ENCODE assay signal across 8 cellular contexts in the genomic region with DNA sequence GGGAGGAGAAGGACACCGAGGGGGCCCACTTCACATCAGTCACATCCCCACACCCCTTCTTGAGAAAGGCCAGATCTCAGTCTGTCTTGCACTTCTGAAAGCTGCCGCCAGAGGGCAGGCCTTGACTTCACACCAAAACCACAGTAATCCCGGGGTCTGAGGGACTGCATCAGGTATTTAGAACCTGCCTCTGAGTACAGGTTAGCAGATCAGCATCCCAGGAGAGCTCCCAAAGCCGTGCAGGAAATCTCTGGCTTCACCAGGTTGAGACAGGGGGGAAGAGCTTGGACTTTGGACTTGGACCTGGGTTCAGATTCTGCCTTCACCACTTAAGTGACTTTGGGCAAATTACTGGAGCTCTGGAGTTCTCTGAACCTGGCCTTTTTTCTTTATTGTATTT. TPM values are rescaled to one million over a fixed set of nuclear protein-coding genes. Genes with fewer than 3 reads are reported as not detected.
DNase-seq lines count a peak whose midpoint lies in the region; ATAC-seq and TF ChIP-seq lines count a peak whose summit lies in the region.

No MANE protein-coding gene starts in this region.

- no peak overlapping the region for H2BK15ac ChIP-seq in H9 (ENCODE audit: low read depth, low read length)

- no peaks in the 10 kb centered on the region for H3K9me3 Mint-ChIP-seq in CD4-positive, alpha-beta memory T cell
- H3K9me3 Mint-ChIP-seq in H9, result no peaks in the 10 kb centered on the region

- peaks cover 17% of the 10 kb centered on the region for H3K27me3 ChIP-seq in CD4-positive, alpha-beta memory T cell (ENCODE audit: insufficient read depth, low read length)
- H3K27me3 ChIP-seq in H9 (ENCODE audit: insufficient read depth, low read length) (no peaks in the 10 kb centered on the region; the same call in 1 of the 2 replicates), dorsolateral prefrontal cortex (peaks cover 0 to 3% (median 0%) of the 10 kb centered on the region in 45 donors)

- no peak overlapping the region for H4K91ac ChIP-seq in H9 (ENCODE audit: insufficient read length, low read depth, low read length)

- no peaks in the 10 kb centered on the region for H3K79me1 ChIP-seq in H9 (ENCODE audit: insufficient read depth, low read depth, low read length, poor library complexity, severe bottlenecking)

- peaks cover 2 to 14% (median 6%) of the 10 kb centered on the region in 4 donors for H3K4me1 Mint-ChIP-seq in CD4-positive, alpha-beta memory T cell
- H3K4me1 Mint-ChIP-seq in H9, result peaks cover 11 to 14% of the 10 kb centered on the region in 2 experiments

- H3K9me3 ChIP-seq in CD4-positive, alpha-beta memory T cell (ENCODE audit: control insufficient read depth in 1 of 2, low read length in 2 of 2), result no peaks in the 10 kb centered on the region
- no peaks in the 10 kb centered on the region for H3K9me3 ChIP-seq in H9 (ENCODE audit: control insufficient read depth, low read depth, low read length)

- WGBS in H9 (ENCODE audit: extremely low coverage, insufficient read length, low lambda C conversion rate), result no CpG with 5 or more reads among the region's 4 CpGs

- H3T11ph ChIP-seq in H9 (ENCODE audit: low read length), result no peak overlapping the region

- H3K4me3 ChIP-seq in CD4-positive, alpha-beta memory T cell (ENCODE audit: low read length in 2 of 2), result no peak overlapping the region
- H3K4me3 ChIP-seq in dorsolateral prefrontal cortex, result no peak overlapping the region

- peaks cover 13% of the 10 kb centered on the region for H3K4me1 ChIP-seq in CD4-positive, alpha-beta memory T cell (ENCODE audit: insufficient read depth, low read length)
- no peaks in the 10 kb centered on the region for H3K4me1 ChIP-seq in H9 (ENCODE audit: insufficient read depth, low read length)

- no peak overlapping the region for H3K18ac ChIP-seq in H9 (ENCODE audit: insufficient read length, low read depth, low read length)

- CTCF ChIA-PET in CD4-positive, alpha-beta memory T cell (lab: Charles Lee; ENCODE audit: partially characterized antibody), result interaction anchor here (0.6 to 3.8 kb wide), 15 partner anchors 8 to 1236 kb away, joined by 3 to 19 read pairs (median 6); partner anchors contain the start of genes EMC3 and MTMR14

- H3K4me2 ChIP-seq in H9 (ENCODE audit: insufficient read depth, insufficient read length, low read length), result no peak overlapping the region

- H3K79me2 ChIP-seq in H9 (ENCODE audit: insufficient read depth, low read length), result no peaks in the 10 kb centered on the region

- H2AK5ac ChIP-seq in H9 (ENCODE audit: insufficient read length, low read length), result no peak overlapping the region

- no peak overlapping the region for H2BK12ac ChIP-seq in H9 (ENCODE audit: insufficient read length, low read depth, low read length)

- H3K56ac ChIP-seq in H9 (ENCODE audit: insufficient read length, low read depth, low read length), result no peak overlapping the region

- H3K4me3 Mint-ChIP-seq in CD4-positive, alpha-beta memory T cell, result no peak overlapping the region
- H3K4me3 Mint-ChIP-seq in H9, result peak overlapping the region in 1 of 2 experiments; percentile 40; a peak in 1 of 5 replicates

- H3K14ac ChIP-seq in H9 (ENCODE audit: insufficient read depth, low read length), result no peak overlapping the region

- H3K23me2 ChIP-seq in H9 (ENCODE audit: insufficient read length, low read depth, low read length, poor library complexity, severe bottlenecking), result peaks cover 7% of the 10 kb centered on the region

- intact Hi-C loops in CD4-positive, alpha-beta memory T cell (cut with micrococcal nuclease), result loop anchor here (1.0 kb wide), 1 partner anchor 150 kb away; no protein-coding TSS in a partner anchor
- intact Hi-C loops in dorsolateral prefrontal cortex (cut with DNase I), result loop anchor here (2.0 to 10.0 kb wide), 4 partner anchors 106 to 232 kb away; partner anchors contain the start of genes BRPF1 (in 1 of the 2), MTMR14 (in 1 of the 2) and SETD5 (in 1 of the 2)

- H4K5ac ChIP-seq in H9 (ENCODE audit: insufficient read length, low read depth, low read length), result no peak overlapping the region

- peaks cover 20 to 26% of the 10 kb centered on the region in 2 donors for H3K27me3 Mint-ChIP-seq in CD4-positive, alpha-beta memory T cell
- peaks cover 33% of the 10 kb centered on the region for H3K27me3 Mint-ChIP-seq in H9 (ENCODE audit: low read depth)

- no peak overlapping the region for H3K27ac Mint-ChIP-seq in CD4-positive, alpha-beta memory T cell
- H3K27ac Mint-ChIP-seq in H9, result no peak overlapping the region

- H4K20me1 ChIP-seq in H9 (ENCODE audit: control insufficient read depth, insufficient read depth, insufficient read length), result no peaks in the 10 kb centered on the region

- H3K4ac ChIP-seq in H9 (ENCODE audit: low read depth, low read length), result no peak overlapping the region

- peak; percentile 51 to 64 (median 60) for DNase-seq in CD4-positive, alpha-beta memory T cell
- peak; percentile 89 for DNase-seq in H9
- peak; percentile 63 for DNase-seq in NCI-H510A treated with DMSO at 0.1 percent for 48 hours (lab: John Stamatoyannopoulos, UW)
- DNase-seq in activated CD4-positive, alpha-beta T cell treated with anti-CD3 and anti-CD28 coated beads, Interleukin-2, amount 50 U/mL, for 1 hour, result peak; percentile 68
- DNase-seq in dorsolateral prefrontal cortex, result peak; percentile 47 to 87 (median 72)
- peak; percentile 70 to 82 for DNase-seq in lung microvascular endothelial cell (ENCODE audit: low read depth in 2 of 2)
- DNase-seq in stimulated activated CD8-positive, alpha-beta memory T cell treated with anti-CD3 and anti-CD28 coated beads, Interleukin-15, amount 100 ng/mL, for 24 hours (ENCODE audit: low read depth), result peak; percentile 52

- H2BK5ac ChIP-seq in H9 (ENCODE audit: insufficient read length, low read length), result no peak overlapping the region

- H3K9ac ChIP-seq in H9 (ENCODE audit: extremely low read depth, insufficient read length, low read length), result no peak overlapping the region

- no peak for ATAC-seq in GM21367 (IDR thresholded peaks at IDR 0.05; ENCODE audit: unreplicated experiment)

- H3K36me3 ChIP-seq in CD4-positive, alpha-beta memory T cell (ENCODE audit: insufficient read depth, low read length), result no peaks in the 10 kb centered on the region

- H2AFZ ChIP-seq in H9 (ENCODE audit: low read length), result no peak overlapping the region

- H3K23ac ChIP-seq in H9 (ENCODE audit: insufficient read length, low read depth, low read length), result no peak overlapping the region

- TF ChIP-seq CTCF in H9 (conservative IDR thresholded peaks at IDR 0.05) (peak; percentile 93), dorsolateral prefrontal cortex (IDR thresholded peaks at IDR 0.05 in 54 of 56, conservative IDR thresholded peaks at IDR 0.05 in 2 of 56; ENCODE audit: low read depth in 1 of 56, partially characterized antibody in 56 of 56) (peak; percentile 73 to 95 (median 84))

- POLR2A ChIA-PET in CD4-positive, alpha-beta memory T cell (lab: Charles Lee; ENCODE audit: partially characterized antibody), result no interaction called here

- no peak overlapping the region for H4K8ac ChIP-seq in H9 (replicated peaks; ENCODE audit: insufficient read length, low read depth, low read length)

- no peaks in the 10 kb centered on the region for H3K36me3 Mint-ChIP-seq in CD4-positive, alpha-beta memory T cell
- no peaks in the 10 kb centered on the region; a peak in 2 of 7 replicates for H3K36me3 Mint-ChIP-seq in H9 (ENCODE audit: insufficient read depth in 1 of 3, low read depth in 3 of 3)

- no peak overlapping the region for H3K27ac ChIP-seq in CD4-positive, alpha-beta memory T cell (ENCODE audit: low read depth, low read length)
- no peak overlapping the region for H3K27ac ChIP-seq in H9 (ENCODE audit: insufficient read length, low read depth, low read length)
- H3K27ac ChIP-seq in dorsolateral prefrontal cortex, result no peak overlapping the region

- H2BK120ac ChIP-seq in H9 (ENCODE audit: low read depth, low read length, poor library complexity, severe bottlenecking), result no peak overlapping the region

- no peak overlapping the region for H2BK20ac ChIP-seq in H9 (ENCODE audit: low read depth, low read length, poor library complexity, severe bottlenecking)

RNA-seq across cellular contexts. Expression of gene LHFPL4, which starts 50.3 kb away (rescaled TPM):
- total RNA-seq in CD4-positive, alpha-beta memory T cell, result not detected
- polyA plus RNA-seq in CD4-positive, alpha-beta memory T cell, result under 1 TPM in 1 of 2 donors, not detected in 1; 0.33 TPM
- total RNA-seq in H9 (2021), result 16.3 and 19.2 TPM in 2 replicates
- total RNA-seq in dorsolateral prefrontal cortex, result 10 to 100 TPM; 11.5 to 85.4 (median 57.5) TPM
- under 0.01 TPM in 2 replicates for total RNA-seq in lung microvascular endothelial cell

Comparison
In these comparisons a context has a peak if more than half of its experiments do, and no peak if none do; other contexts are left out.
1. RNA of gene LHFPL4, which starts 50.3 kb away (total RNA-seq): 11.5 to 85.4 TPM in dorsolateral prefrontal cortex and 16.3 to 19.2 TPM in H9; not detected in CD4-positive, alpha-beta memory T cell and under 0.01 TPM in lung microvascular endothelial cell; every median in the first group is over 10 times any median in the second.
2. Peak in every context shown above with its lines, with median percentiles within 50 percentile points of each other: DNase-seq.